1 cellular context compared by ENCODE assay signal in genomic region chr9:93968451-93969327, GRCh38.
TF ChIP-seq lines count a peak whose summit lies in the region.

No MANE protein-coding gene starts in this region.

TF ChIP-seq in K562, 482 proteins besides CTCF, POLR2A, EP300 and RAD21 (continued from another document and continues in another):
- TF ChIP-seq ZNF407 (IDR thresholded peaks at IDR 0.05; ENCODE audit: low read depth) (no peak), RFX5 (IDR thresholded peaks at IDR 0.05; ENCODE audit: low read depth, low read length) (no peak), STAT6 (CRISPR knock-in tag; IDR thresholded peaks at IDR 0.05) (no peak), ZNF174 (CRISPR knock-in tag; IDR thresholded peaks at IDR 0.05) (no peak), E2F6 (IDR thresholded peaks at IDR 0.05; ENCODE audit: borderline replicate concordance in 1 of 2, extremely low read depth in 1 of 2, insufficient read depth in 1 of 2, insufficient read length in 1 of 2, low read depth in 1 of 2, low read length in 1 of 2, poor library complexity in 1 of 2, severe bottlenecking in 1 of 2) (no peak), SMARCC2 (IDR thresholded peaks at IDR 0.05; ENCODE audit: low read depth) (no peak), KLF1 (tag; IDR thresholded peaks at IDR 0.05) (no peak), ZNF696 (CRISPR knock-in tag; conservative IDR thresholded peaks at IDR 0.05) (no peak), ZNF75A (CRISPR knock-in tag; IDR thresholded peaks at IDR 0.05) (no peak), MCM7 (IDR thresholded peaks at IDR 0.05) (no peak), ETV1 (tag; conservative IDR thresholded peaks at IDR 0.05; ENCODE audit: low read depth) (no peak), SIRT6 (IDR thresholded peaks at IDR 0.05; ENCODE audit: low read depth, low read length) (no peak), SIX5 (IDR thresholded peaks at IDR 0.05; ENCODE audit: borderline replicate concordance in 1 of 2, insufficient read depth in 1 of 2, low read depth in 1 of 2, low read length in 2 of 2) (no peak), MLX (CRISPR knock-in tag; conservative IDR thresholded peaks at IDR 0.05) (no peak), ZNF280A (IDR thresholded peaks at IDR 0.05; ENCODE audit: low read depth, partially characterized antibody) (no peak)
- TF ChIP-seq, protein P1, sequence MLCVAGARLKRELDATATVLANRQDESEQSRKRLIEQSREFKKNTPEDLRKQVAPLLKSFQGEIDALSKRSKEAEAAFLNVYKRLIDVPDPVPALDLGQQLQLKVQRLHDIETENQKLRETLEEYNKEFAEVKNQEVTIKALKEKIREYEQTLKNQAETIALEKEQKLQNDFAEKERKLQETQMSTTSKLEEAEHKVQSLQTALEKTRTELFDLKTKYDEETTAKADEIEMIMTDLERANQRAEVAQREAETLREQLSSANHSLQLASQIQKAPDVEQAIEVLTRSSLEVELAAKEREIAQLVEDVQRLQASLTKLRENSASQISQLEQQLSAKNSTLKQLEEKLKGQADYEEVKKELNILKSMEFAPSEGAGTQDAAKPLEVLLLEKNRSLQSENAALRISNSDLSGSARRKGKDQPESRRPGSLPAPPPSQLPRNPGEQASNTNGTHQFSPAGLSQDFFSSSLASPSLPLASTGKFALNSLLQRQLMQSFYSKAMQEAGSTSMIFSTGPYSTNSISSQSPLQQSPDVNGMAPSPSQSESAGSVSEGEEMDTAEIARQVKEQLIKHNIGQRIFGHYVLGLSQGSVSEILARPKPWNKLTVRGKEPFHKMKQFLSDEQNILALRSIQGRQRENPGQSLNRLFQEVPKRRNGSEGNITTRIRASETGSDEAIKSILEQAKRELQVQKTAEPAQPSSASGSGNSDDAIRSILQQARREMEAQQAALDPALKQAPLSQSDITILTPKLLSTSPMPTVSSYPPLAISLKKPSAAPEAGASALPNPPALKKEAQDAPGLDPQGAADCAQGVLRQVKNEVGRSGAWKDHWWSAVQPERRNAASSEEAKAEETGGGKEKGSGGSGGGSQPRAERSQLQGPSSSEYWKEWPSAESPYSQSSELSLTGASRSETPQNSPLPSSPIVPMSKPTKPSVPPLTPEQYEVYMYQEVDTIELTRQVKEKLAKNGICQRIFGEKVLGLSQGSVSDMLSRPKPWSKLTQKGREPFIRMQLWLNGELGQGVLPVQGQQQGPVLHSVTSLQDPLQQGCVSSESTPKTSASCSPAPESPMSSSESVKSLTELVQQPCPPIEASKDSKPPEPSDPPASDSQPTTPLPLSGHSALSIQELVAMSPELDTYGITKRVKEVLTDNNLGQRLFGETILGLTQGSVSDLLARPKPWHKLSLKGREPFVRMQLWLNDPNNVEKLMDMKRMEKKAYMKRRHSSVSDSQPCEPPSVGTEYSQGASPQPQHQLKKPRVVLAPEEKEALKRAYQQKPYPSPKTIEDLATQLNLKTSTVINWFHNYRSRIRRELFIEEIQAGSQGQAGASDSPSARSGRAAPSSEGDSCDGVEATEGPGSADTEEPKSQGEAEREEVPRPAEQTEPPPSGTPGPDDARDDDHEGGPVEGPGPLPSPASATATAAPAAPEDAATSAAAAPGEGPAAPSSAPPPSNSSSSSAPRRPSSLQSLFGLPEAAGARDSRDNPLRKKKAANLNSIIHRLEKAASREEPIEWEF (CRISPR knock-in tag; IDR thresholded peaks at IDR 0.05): no peak
- TF ChIP-seq, protein P2, sequence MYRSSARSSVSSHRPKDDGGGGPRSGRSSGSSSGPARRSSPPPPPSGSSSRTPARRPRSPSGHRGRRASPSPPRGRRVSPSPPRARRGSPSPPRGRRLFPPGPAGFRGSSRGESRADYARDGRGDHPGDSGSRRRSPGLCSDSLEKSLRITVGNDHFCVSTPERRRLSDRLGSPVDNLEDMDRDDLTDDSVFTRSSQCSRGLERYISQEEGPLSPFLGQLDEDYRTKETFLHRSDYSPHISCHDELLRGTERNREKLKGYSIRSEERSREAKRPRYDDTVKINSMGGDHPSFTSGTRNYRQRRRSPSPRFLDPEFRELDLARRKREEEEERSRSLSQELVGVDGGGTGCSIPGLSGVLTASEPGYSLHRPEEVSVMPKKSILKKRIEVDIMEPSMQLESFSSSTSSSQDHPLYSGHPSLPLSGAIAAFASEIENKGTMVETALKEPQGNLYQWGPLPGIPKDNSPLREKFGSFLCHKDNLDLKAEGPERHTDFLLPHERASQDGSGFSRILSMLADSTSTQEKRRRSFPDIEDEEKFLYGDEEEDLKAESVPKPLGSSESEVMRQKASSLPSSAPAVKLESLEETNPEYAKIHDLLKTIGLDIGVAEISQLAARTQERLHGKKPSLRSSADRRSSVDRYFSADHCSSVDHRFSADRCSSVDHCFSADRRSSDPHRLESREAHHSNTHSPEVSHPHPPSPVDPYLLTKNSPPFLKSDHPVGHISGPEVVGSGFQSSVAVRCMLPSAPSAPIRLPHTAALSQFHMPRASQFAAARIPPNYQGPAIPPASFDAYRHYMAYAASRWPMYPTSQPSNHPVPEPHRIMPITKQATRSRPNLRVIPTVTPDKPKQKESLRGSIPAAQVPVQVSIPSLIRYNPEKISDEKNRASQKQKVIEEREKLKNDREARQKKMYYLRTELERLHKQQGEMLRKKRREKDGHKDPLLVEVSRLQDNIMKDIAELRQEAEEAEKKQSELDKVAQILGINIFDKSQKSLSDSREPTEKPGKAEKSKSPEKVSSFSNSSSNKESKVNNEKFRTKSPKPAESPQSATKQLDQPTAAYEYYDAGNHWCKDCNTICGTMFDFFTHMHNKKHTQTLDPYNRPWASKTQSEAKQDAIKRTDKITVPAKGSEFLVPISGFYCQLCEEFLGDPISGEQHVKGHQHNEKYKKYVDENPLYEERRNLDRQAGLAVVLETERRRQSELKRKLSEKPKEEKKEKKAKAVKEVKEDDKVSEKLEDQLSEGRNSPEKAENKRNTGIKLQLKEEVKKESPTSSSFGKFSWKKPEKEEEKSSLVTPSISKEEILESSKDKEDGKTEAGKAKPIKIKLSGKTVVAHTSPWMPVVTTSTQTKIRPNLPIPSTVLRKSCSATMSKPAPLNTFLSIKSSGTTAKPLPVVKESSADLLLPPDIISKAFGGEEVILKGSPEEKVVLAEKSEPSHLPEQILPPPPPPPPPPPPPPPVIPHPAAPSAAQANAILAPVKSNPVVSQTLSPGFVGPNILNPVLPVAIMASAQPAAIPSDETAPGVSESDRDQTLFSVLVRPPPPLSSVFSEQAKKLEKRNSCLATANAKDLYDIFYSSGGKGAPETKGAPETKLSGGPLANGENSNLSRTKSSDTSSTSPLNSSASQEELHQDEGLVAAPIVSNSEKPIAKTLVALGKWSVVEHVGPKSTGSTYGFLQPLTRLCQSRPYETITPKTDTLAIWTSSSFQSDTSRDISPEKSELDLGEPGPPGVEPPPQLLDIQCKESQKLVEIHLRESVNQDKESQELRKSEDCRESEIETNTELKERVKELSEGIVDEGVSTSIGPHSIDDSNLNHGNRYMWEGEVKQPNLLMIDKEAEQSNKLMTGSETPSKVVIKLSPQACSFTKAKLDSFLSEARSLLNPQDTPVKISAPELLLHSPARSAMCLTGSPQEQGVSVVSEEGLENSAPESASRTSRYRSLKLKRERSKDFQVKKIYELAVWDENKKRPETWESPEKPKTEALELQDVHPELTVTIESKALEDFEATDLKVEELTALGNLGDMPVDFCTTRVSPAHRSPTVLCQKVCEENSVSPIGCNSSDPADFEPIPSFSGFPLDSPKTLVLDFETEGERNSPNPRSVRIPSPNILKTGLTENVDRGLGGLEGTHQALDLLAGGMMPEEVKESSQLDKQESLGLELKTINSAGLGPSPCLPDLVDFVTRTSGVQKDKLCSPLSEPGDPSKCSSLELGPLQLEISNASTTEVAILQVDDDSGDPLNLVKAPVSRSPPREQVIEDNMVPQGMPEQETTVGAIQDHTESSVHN (IDR thresholded peaks at IDR 0.05; ENCODE audit: borderline replicate concordance in 1 of 2, low read depth in 1 of 2): no peak
- TF ChIP-seq, protein P3, sequence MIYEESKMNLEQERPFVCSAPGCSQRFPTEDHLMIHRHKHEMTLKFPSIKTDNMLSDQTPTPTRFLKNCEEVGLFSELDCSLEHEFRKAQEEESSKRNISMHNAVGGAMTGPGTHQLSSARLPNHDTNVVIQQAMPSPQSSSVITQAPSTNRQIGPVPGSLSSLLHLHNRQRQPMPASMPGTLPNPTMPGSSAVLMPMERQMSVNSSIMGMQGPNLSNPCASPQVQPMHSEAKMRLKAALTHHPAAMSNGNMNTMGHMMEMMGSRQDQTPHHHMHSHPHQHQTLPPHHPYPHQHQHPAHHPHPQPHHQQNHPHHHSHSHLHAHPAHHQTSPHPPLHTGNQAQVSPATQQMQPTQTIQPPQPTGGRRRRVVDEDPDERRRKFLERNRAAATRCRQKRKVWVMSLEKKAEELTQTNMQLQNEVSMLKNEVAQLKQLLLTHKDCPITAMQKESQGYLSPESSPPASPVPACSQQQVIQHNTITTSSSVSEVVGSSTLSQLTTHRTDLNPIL (CRISPR knock-in tag; IDR thresholded peaks at IDR 0.05): no peak
